ENCODE assay signal across 17 cellular contexts in genomic region chr5:120062515-120062917, GRCh38.
A peak's percentile ranks its signal among the peaks of the same experiment; 100 is the strongest.
DNase-seq lines count a peak whose midpoint lies in the region; ATAC-seq, FAIRE-seq and TF ChIP-seq lines count a peak whose summit lies in the region.
"Had no signal": no experiment of that assay in that cellular context is flagged by ENCODE, and none has a peak within 500 bp of the region (broad histone marks: within the 10 kb centered on the region; RNA-seq: fewer than 3 reads in every experiment).

No MANE protein-coding gene starts in this region.

- no peaks in the 10 kb centered on the region for H3K36me3 Mint-ChIP-seq in naive thymus-derived CD8-positive, alpha-beta T cell
- H3K36me3 Mint-ChIP-seq: stimulated activated effector memory CD8-positive, alpha-beta T cell treated with anti-CD3 and anti-CD28 coated beads, Interleukin-12 subunit alpha, Interleukin-12 subunit beta, amount 100 ng/mL, for 72 hours had no signal

- no peak overlapping the region for H3K27ac ChIP-seq in mammary epithelial cell (ENCODE audit: insufficient read depth, low read depth, low read length)
- H3K27ac ChIP-seq: tibial artery had no signal

- H3K4me3 Mint-ChIP-seq in naive thymus-derived CD8-positive, alpha-beta T cell: no peak overlapping the region
- H3K4me3 Mint-ChIP-seq: stimulated activated effector memory CD8-positive, alpha-beta T cell treated with anti-CD3 and anti-CD28 coated beads, Interleukin-12 subunit alpha, Interleukin-12 subunit beta, amount 100 ng/mL, for 72 hours had no signal

- H3K4me2 ChIP-seq in mammary epithelial cell (ENCODE audit: insufficient read depth, low read depth, low read length): peak overlapping the region; percentile 37

- H3K9me3 Mint-ChIP-seq in naive thymus-derived CD8-positive, alpha-beta T cell: peaks cover 0 to 7% (median 0%) of the 10 kb centered on the region in 9 donors

- no peak overlapping the region for H3K4me3 ChIP-seq in AG04449 (ENCODE audit: low read depth, low read length)
- H3K4me3 ChIP-seq in mammary epithelial cell (replicated peaks in 1 of 3; ENCODE audit: insufficient read depth in 1 of 3, low read depth in 2 of 3, low read length in 3 of 3): no peak overlapping the region
- H3K4me3 ChIP-seq: tibial artery had no signal

- H4K20me1 ChIP-seq in mammary epithelial cell (ENCODE audit: insufficient read depth, low read length): no peaks in the 10 kb centered on the region

- in situ Hi-C loops in mammary epithelial cell (cut with MboI; ENCODE audit: low sequenced_read_pairs in 2 of 2): loop anchor here in 1 of 2 donors (25.0 kb wide), 1 partner anchor 400 kb away; the partner anchor contains the start of gene PRR16

- H3K4me1 ChIP-seq in mammary epithelial cell (ENCODE audit: insufficient read depth, low read length): peaks cover 7% of the 10 kb centered on the region

- peak; percentile 55 for FAIRE-seq in islet of Langerhans (lab: Jason Lieb, UNC)
- FAIRE-seq: D721Med, endothelial cell of umbilical vein, GM19239 had no signal

- no peak overlapping the region for H2AFZ ChIP-seq in mammary epithelial cell (ENCODE audit: low read depth, low read length)

- TF ChIP-seq CTCF in AG04449 (IDR thresholded peaks at IDR 0.05; ENCODE audit: insufficient read depth, low read length, missing control alignments) (no peak), mammary epithelial cell (conservative IDR thresholded peaks at IDR 0.05 in 1 of 2, IDR thresholded peaks at IDR 0.05 in 1 of 2; ENCODE audit: extremely low read depth in 1 of 2, insufficient read depth in 1 of 2, low read depth in 1 of 2, low read length in 2 of 2) (no peak)

- H3K9me3 ChIP-seq in mammary epithelial cell (replicated peaks; ENCODE audit: insufficient read depth, low read length): no peaks in the 10 kb centered on the region
- H3K9me3 ChIP-seq: tibial artery had no signal

- intact Hi-C loops in mammary epithelial cell (cut with micrococcal nuclease): no loop called here

- POLR2A ChIA-PET in AG04449 (lab: Yijun Ruan, JAX): no interaction called here
- POLR2A ChIA-PET in naive thymus-derived CD8-positive, alpha-beta T cell (lab: Charles Lee): no interaction called here

- CTCF ChIA-PET in AG04449 (lab: Yijun Ruan, JAX) (no interaction called here), mammary epithelial cell (lab: Charles Lee; ENCODE audit: low non-redundant PET) (no interaction called here)

- no peak overlapping the region for H3K27ac Mint-ChIP-seq in naive thymus-derived CD8-positive, alpha-beta T cell
- H3K27ac Mint-ChIP-seq: stimulated activated effector memory CD8-positive, alpha-beta T cell treated with anti-CD3 and anti-CD28 coated beads, Interleukin-12 subunit alpha, Interleukin-12 subunit beta, amount 100 ng/mL, for 72 hours had no signal

- no peaks in the 10 kb centered on the region for H3K27me3 Mint-ChIP-seq in naive thymus-derived CD8-positive, alpha-beta T cell

- H3K9ac ChIP-seq in mammary epithelial cell (ENCODE audit: insufficient read depth, low read length): no peak overlapping the region

- no peaks in the 10 kb centered on the region for H3K36me3 ChIP-seq in mammary epithelial cell (ENCODE audit: insufficient read depth, low read length)
- H3K36me3 ChIP-seq: tibial artery had no signal

- dilution Hi-C loops in mammary epithelial cell (cut with HindIII; ENCODE audit: low sequenced_read_pairs): no loop called here

- no peaks in the 10 kb centered on the region for H3K4me1 Mint-ChIP-seq in naive thymus-derived CD8-positive, alpha-beta T cell
- H3K4me1 Mint-ChIP-seq: stimulated activated effector memory CD8-positive, alpha-beta T cell treated with anti-CD3 and anti-CD28 coated beads, Interleukin-12 subunit alpha, Interleukin-12 subunit beta, amount 100 ng/mL, for 72 hours had no signal

- H3K27me3 ChIP-seq in mammary epithelial cell (ENCODE audit: insufficient read depth, low read length): no peaks in the 10 kb centered on the region
- H3K27me3 ChIP-seq: tibial artery had no signal

- DNase-seq in AG04449 (ENCODE audit: low read depth, low spot score): peak; percentile 23
- peak; percentile 31 for DNase-seq in H4 (ENCODE audit: low spot score)
- peak; percentile 81 for DNase-seq in mammary epithelial cell
- DNase-seq in naive thymus-derived CD8-positive, alpha-beta T cell: no peak
- no peak for DNase-seq in NCI-H146 treated with DMSO at 0.1 percent for 48 hours (lab: John Stamatoyannopoulos, UW; ENCODE audit: unreplicated experiment)
- DNase-seq in AG08396 (ENCODE audit: low spot score): no peak
- DNase-seq: ACHN; activated T-cell treated with anti-CD3 and anti-CD28 coated beads, Interleukin-2, amount 50 U/mL, for 48 hours; NCI-H1694; NCI-H446; tibial artery had no signal

- no TSS peak for BruUV-seq in mammary epithelial cell (replicated peaks; lab: Mats Ljungman, UMichigan)

- ATAC-seq in naive thymus-derived CD8-positive, alpha-beta T cell: no peak
- no peak for ATAC-seq in activated CD4-positive, CD25-positive, alpha-beta regulatory T cell treated with anti-CD3 and anti-CD28 coated beads, Interleukin-2, amount 50 U/mL, for 24 hours
- ATAC-seq: stimulated activated effector memory CD8-positive, alpha-beta T cell treated with anti-CD3 and anti-CD28 coated beads, Interleukin-12 subunit alpha, Interleukin-12 subunit beta, amount 100 ng/mL, for 72 hours had no signal

- no peaks in the 10 kb centered on the region for H3K79me2 ChIP-seq in mammary epithelial cell (ENCODE audit: insufficient read depth, low read length)

- 8% methylated on average over 4 of the region's 4 CpGs for WGBS in mammary epithelial cell (ENCODE audit: low coverage, missing lambda C conversion rate)

Comparison
In these comparisons a context has a peak if more than half of its experiments do, and no peak if none do; other contexts are left out.
1. DNase-seq: peak in AG04449 (single experiment), H4 (single experiment) and mammary epithelial cell (single experiment); none in naive thymus-derived CD8-positive, alpha-beta T cell (0 of 10), NCI-H146 treated with DMSO at 0.1 percent for 48 hours (single experiment) and AG08396 (single experiment).